6 cellular contexts compared by ENCODE assay signal in genomic region chr2:130599391-130599790, GRCh38. TPM values are rescaled to one million over a fixed set of nuclear protein-coding genes. Genes with fewer than 3 reads are reported as not detected.
"Had no signal": no experiment of that assay in that cellular context is flagged by ENCODE, and none has a peak within 500 bp of the region (broad histone marks: within the 10 kb centered on the region; RNA-seq: fewer than 3 reads in every experiment).

CFC1 (minus strand) TSS chr2:130599575; CDS start chr2:130599287, 288 bp downstream.

RNA-seq across cellular contexts. Expression of gene CFC1, which starts in this region (rescaled TPM):
- total RNA-seq: M059J, PC-3, Peyer's patch, Right ventricle myocardium superior, SJSA1 had no signal
- polyA plus RNA-seq: SK-N-SH had no signal
